ENCODE assay signal across 1 cellular context in genomic region chr6:2799936-2800527, GRCh38.
A peak's percentile ranks its signal among the peaks of the same experiment; 100 is the strongest.
TF ChIP-seq lines count a peak whose summit lies in the region.

No MANE protein-coding gene starts in this region.

TF ChIP-seq in endothelial cell of umbilical vein, 7 proteins besides CTCF, POLR2A, EP300 and RAD21:
- TF ChIP-seq EZH2 (IDR thresholded peaks at IDR 0.05; ENCODE audit: borderline replicate concordance, low read depth, low read length, severe bottlenecking) = no peak
- peak; percentile 58 for TF ChIP-seq GATA2 (IDR thresholded peaks at IDR 0.05; ENCODE audit: insufficient read depth, insufficient read length, low read depth, low read length)
- peak; percentile 67 for TF ChIP-seq JUN (IDR thresholded peaks at IDR 0.05; ENCODE audit: borderline replicate concordance, insufficient read depth, insufficient read length, low read depth)
- no peak for TF ChIP-seq MYC (IDR thresholded peaks at IDR 0.05; ENCODE audit: low read depth, low read length)
- TF ChIP-seq, protein P1, sequence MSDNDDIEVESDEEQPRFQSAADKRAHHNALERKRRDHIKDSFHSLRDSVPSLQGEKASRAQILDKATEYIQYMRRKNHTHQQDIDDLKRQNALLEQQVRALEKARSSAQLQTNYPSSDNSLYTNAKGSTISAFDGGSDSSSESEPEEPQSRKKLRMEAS (IDR thresholded peaks at IDR 0.05; ENCODE audit: insufficient read depth, insufficient read length) = peak; percentile 82
